8 cellular contexts compared by ENCODE assay signal in genomic region chr18:22342625-22343024, GRCh38.
DNase-seq lines count a peak whose midpoint lies in the region; ATAC-seq and FAIRE-seq lines count a peak whose summit lies in the region.
"Had no signal": no experiment of that assay in that cellular context is flagged by ENCODE, and none has a peak within 500 bp of the region (broad histone marks: within the 10 kb centered on the region; RNA-seq: fewer than 3 reads in every experiment).

No MANE protein-coding gene starts in this region.

- H3K9ac ChIP-seq in mucosa of rectum (ENCODE audit: low read depth in 1 of 2, low read length in 2 of 2), result peak overlapping the region in 1 of 2 donors; percentile 35

- H3K36me3 ChIP-seq in mucosa of rectum (ENCODE audit: control insufficient read depth in 2 of 2, insufficient read depth in 2 of 2, low read length in 2 of 2), result no peaks in the 10 kb centered on the region

- peak overlapping the region; percentile 49 to 66 for H3K27ac ChIP-seq in mucosa of rectum (ENCODE audit: low read depth in 2 of 2, low read length in 2 of 2)

- no peak for FAIRE-seq in HTR-8/SVneo (lab: Jason Lieb, UNC)

- H3K27me3 ChIP-seq in mucosa of rectum (ENCODE audit: control insufficient read depth in 2 of 2, insufficient read depth in 2 of 2, low read length in 2 of 2), result no peaks in the 10 kb centered on the region

- H3K9me3 ChIP-seq in mucosa of rectum (ENCODE audit: control insufficient read depth in 2 of 2, low read length in 2 of 2), result no peaks in the 10 kb centered on the region

- peaks cover 28 to 35% of the 10 kb centered on the region in 2 donors for H3K4me1 ChIP-seq in mucosa of rectum (ENCODE audit: control insufficient read depth in 2 of 2, insufficient read depth in 2 of 2, low read length in 2 of 2)

- no peak overlapping the region for H3K4me3 ChIP-seq in mucosa of rectum (ENCODE audit: low read length in 2 of 2)

- no peak for ATAC-seq in GM21360 (IDR thresholded peaks at IDR 0.05; ENCODE audit: unreplicated experiment)
- ATAC-seq in HG02588 (IDR thresholded peaks at IDR 0.05; ENCODE audit: unreplicated experiment), result no peak

- DNase-seq in DMS79 (lab: John Stamatoyannopoulos, UW) (peak; percentile 6), HTR-8/SVneo (ENCODE audit: insufficient read length, low spot score) (peak; percentile 29), astrocyte of the hippocampus (ENCODE audit: low read depth, low spot score) (peak; percentile 93), NCI-H82 (lab: John Stamatoyannopoulos, UW) (no peak)
- DNase-seq: substantia nigra had no signal
